Comparison of ENCODE assay signal across 8 cellular contexts in the genomic region with DNA sequence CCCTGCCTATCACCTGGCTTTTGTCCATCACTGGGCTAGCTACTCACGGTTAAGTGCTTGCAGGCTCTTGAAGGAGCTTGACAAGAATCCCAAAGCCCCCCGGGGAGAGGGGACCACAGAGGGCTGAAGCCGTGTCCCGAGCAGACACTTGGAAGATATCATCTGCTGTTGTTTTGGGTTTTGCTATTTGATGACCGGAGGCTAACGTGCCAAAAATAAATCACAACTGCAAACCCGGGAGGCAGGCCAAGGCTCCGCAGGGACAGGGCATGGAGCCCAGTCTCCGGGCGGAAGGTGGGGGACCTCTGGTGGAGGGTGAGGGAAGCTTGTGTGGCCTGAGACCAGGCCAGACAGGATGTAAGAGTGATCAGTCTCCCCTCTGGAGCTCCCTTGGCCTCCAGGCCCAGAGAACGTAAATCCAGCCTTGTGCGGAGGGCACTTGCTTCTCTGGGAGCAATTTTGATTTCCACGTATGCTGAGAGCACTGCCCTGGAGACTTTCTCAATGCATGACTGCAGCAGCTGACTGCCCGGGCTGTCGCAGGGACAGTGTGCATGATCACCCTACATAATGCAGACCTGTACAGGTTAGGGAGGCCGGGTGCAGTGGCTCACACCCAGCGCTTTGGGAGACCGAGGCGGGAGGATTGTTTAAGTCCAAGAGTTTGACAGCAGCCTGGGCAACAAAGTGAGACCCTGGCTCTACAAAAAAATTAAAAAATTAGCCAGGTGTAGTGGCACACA. TPM values are rescaled to one million over a fixed set of nuclear protein-coding genes. Genes with fewer than 3 reads are reported as not detected.
DNase-seq lines count a peak whose midpoint lies in the region; ATAC-seq and TF ChIP-seq lines count a peak whose summit lies in the region.

Gene PHKG1, minus strand, starts transcription at position 164 of the 743 bp plus-strand sequence. CDS start 4,011 bp downstream, outside the sequence.

- ATAC-seq in gastrocnemius medialis (peak; percentile 76 to 78), HG02970 (IDR thresholded peaks at IDR 0.05; ENCODE audit: low FRiP score, unreplicated experiment) (no peak), GM18861 (IDR thresholded peaks at IDR 0.05; ENCODE audit: unreplicated experiment) (no peak), GM21786 (IDR thresholded peaks at IDR 0.05; ENCODE audit: unreplicated experiment) (no peak)

- H3K4me3 ChIP-seq in right atrium auricular region, result peak within 1 kb of the TSS; percentile 28 to 41
- H3K4me3 ChIP-seq in gastrocnemius medialis, result peak within 1 kb of the TSS; percentile 52 to 64 (median 58)

- H3K36me3 ChIP-seq in right atrium auricular region (no peaks in the 10 kb centered on the region), gastrocnemius medialis (peaks cover 0 to 13% of the 10 kb centered on the region in 2 donors)

- no peaks in the 10 kb centered on the region for H3K27me3 ChIP-seq in right atrium auricular region
- H3K27me3 ChIP-seq in gastrocnemius medialis, result no peaks in the 10 kb centered on the region

- TF ChIP-seq CTCF in LNCAP (IDR thresholded peaks at IDR 0.05) (peak; percentile 72), right atrium auricular region (IDR thresholded peaks at IDR 0.05) (peak; percentile 56 to 81), gastrocnemius medialis (IDR thresholded peaks at IDR 0.05 in 4 of 5, conservative IDR thresholded peaks at IDR 0.05 in 1 of 5) (peak in 4 of 5 experiments; percentile 46 to 82 (median 62))

- peaks cover 0 to 42% of the 10 kb centered on the region in 2 donors for H3K4me1 ChIP-seq in right atrium auricular region
- peaks cover 48 to 51% of the 10 kb centered on the region in 2 donors for H3K4me1 ChIP-seq in gastrocnemius medialis

- DNase-seq in Ammon's horn (ENCODE audit: low spot score), result peak; percentile 87
- peak; percentile 12 to 86 (median 65) for DNase-seq in amygdala (lab: John Stamatoyannopoulos, UW)
- peak; percentile 85 for DNase-seq in right atrium auricular region (ENCODE audit: low spot score)
- peak; percentile 84 to 93 for DNase-seq in gastrocnemius medialis

- intact Hi-C loops in gastrocnemius medialis (cut with DNase I; ENCODE audit: low total_unique reads), result loop anchor here (1.0 to 2.0 kb wide), 2 partner anchors 14 kb away; partner anchors contain the start of gene CHCHD2

- H3K27ac ChIP-seq in right atrium auricular region (peak within 1 kb of the TSS; percentile 77 to 90), gastrocnemius medialis (peak within 1 kb of the TSS; percentile 94 to 99 (median 95))

- peak; percentile 59 to 84 for TF ChIP-seq POLR2A in gastrocnemius medialis (IDR thresholded peaks at IDR 0.05)

- in situ Hi-C loops in gastrocnemius medialis (cut with MboI; ENCODE audit: low sequenced_read_pairs in 4 of 4), result loop anchor here in 1 of 4 donors (25.0 kb wide), 1 partner anchor 456 kb away; no protein-coding TSS in a partner anchor

- H3K9me3 ChIP-seq in right atrium auricular region (no peaks in the 10 kb centered on the region), gastrocnemius medialis (no peaks in the 10 kb centered on the region)

RNA-seq across cellular contexts. Expression of gene PHKG1, which starts in this region (rescaled TPM):
- total RNA-seq in right atrium auricular region (10 to 100 TPM; 11.7 to 27.3 TPM), gastrocnemius medialis (100 to 1,000 TPM in 1 of 4 donors, 10 to 100 TPM in 3; 30.1 to 211 (median 57.2) TPM)

Comparison
In these comparisons a context has a peak if more than half of its experiments do, and no peak if none do; other contexts are left out.
1. ATAC-seq: peak in gastrocnemius medialis (2 of 2); none in HG02970 (single experiment), GM18861 (single experiment) and GM21786 (single experiment).
2. Peak in every context shown above with its lines, with median percentiles within 50 percentile points of each other: DNase-seq and CTCF ChIP-seq.